In the genomic region with DNA sequence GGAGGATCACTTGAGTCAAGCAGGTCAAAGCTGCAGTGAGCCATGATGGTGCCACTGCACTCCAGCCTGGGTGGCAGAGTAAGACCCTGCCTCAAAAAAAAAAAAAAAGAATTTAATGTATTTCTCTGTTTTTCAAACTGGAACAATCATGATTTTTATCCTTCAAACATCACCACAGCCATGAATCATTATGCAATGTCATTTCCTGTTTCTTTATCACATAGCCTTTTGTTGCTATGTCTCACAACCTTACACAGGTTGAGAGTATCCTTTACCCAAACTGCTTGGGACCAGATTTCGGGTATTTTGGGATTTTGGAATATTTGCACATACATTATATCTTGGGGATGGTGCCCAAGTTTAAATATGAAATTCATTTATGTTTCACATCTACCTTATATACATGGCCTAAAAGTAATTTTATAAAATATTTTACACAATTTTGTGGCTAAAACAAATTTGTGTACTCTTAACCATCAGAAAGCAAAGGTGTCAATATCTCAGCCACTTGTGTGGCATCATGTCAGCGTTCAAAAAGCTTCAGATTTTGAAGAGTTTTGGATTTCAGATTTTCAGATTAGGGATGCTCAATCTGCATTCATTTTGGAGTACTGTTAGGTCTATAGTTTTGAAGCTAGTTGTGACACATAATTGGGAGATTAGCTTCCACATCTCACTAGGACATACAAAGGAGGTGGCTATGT, we compare ENCODE assay signal across 1 cellular context.
TF ChIP-seq lines count a peak whose summit lies in the region.

No MANE protein-coding gene starts in this region.

TF ChIP-seq in K562, 482 proteins besides CTCF, POLR2A, EP300 and RAD21 (continued from another document and continues in another):
- TF ChIP-seq HINFP (tag; conservative IDR thresholded peaks at IDR 0.05; ENCODE audit: low read depth) (no peak), SMARCB1 (IDR thresholded peaks at IDR 0.05; ENCODE audit: insufficient read length, low read depth) (no peak), CUX1 (CRISPR knock-in tag; IDR thresholded peaks at IDR 0.05) (0 out of 2 replicates have a peak, but pooled peaks have one; percentile 27), MIER1 (IDR thresholded peaks at IDR 0.05; ENCODE audit: low read depth) (no peak), PURB (CRISPR knock-in tag; IDR thresholded peaks at IDR 0.05; ENCODE audit: low read depth) (no peak), MYNN (IDR thresholded peaks at IDR 0.05) (no peak), MYNN (CRISPR knock-in tag; IDR thresholded peaks at IDR 0.05) (no peak), HES1 (IDR thresholded peaks at IDR 0.05; ENCODE audit: low read depth) (no peak), CBX3 (IDR thresholded peaks at IDR 0.05; ENCODE audit: borderline replicate concordance in 1 of 2, low read length in 2 of 2) (no peak), RBM25 (IDR thresholded peaks at IDR 0.05; ENCODE audit: low read depth, low read length, severe bottlenecking) (no peak), COPS2 (conservative IDR thresholded peaks at IDR 0.05) (no peak), TCF7L2 (IDR thresholded peaks at IDR 0.05; ENCODE audit: low read depth, low read length) (no peak), ZNF518B (CRISPR knock-in tag; IDR thresholded peaks at IDR 0.05) (no peak), ZNF551 (CRISPR knock-in tag; IDR thresholded peaks at IDR 0.05) (no peak), MAFK (IDR thresholded peaks at IDR 0.05; ENCODE audit: low read length) (no peak), NFXL1 (CRISPR knock-in tag; IDR thresholded peaks at IDR 0.05) (no peak), SMAD2 (IDR thresholded peaks at IDR 0.05; ENCODE audit: low read depth, low read length) (no peak), ZNF232 (CRISPR knock-in tag; IDR thresholded peaks at IDR 0.05) (no peak), ZNF23 (CRISPR knock-in tag; IDR thresholded peaks at IDR 0.05) (no peak), SETDB1 (IDR thresholded peaks at IDR 0.05; ENCODE audit: low read length) (no peak), ZNF644 (tag; IDR thresholded peaks at IDR 0.05; ENCODE audit: low read depth) (no peak), PYGO2 (tag; IDR thresholded peaks at IDR 0.05) (no peak), CTCFL (IDR thresholded peaks at IDR 0.05; ENCODE audit: borderline replicate concordance, insufficient read depth, low read depth, low read length, poor library complexity, severe bottlenecking) (no peak), ZNF77 (CRISPR knock-in tag; IDR thresholded peaks at IDR 0.05) (no peak), CBFA2T2 (conservative IDR thresholded peaks at IDR 0.05) (no peak), ZNF311 (CRISPR knock-in tag; IDR thresholded peaks at IDR 0.05) (no peak), ZNF766 (CRISPR knock-in tag; conservative IDR thresholded peaks at IDR 0.05) (no peak), ZNF75A (CRISPR knock-in tag; IDR thresholded peaks at IDR 0.05) (no peak), SNAPC5 (CRISPR knock-in tag; IDR thresholded peaks at IDR 0.05) (no peak), ZNF584 (CRISPR knock-in tag; IDR thresholded peaks at IDR 0.05; ENCODE audit: low read depth) (no peak), ZNF24 (IDR thresholded peaks at IDR 0.05) (no peak), CHD1 (IDR thresholded peaks at IDR 0.05; ENCODE audit: low read length) (no peak)
- TF ChIP-seq, protein P1, sequence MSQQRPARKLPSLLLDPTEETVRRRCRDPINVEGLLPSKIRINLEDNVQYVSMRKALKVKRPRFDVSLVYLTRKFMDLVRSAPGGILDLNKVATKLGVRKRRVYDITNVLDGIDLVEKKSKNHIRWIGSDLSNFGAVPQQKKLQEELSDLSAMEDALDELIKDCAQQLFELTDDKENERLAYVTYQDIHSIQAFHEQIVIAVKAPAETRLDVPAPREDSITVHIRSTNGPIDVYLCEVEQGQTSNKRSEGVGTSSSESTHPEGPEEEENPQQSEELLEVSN (IDR thresholded peaks at IDR 0.05; ENCODE audit: borderline replicate concordance in 1 of 2, extremely low read depth in 1 of 2, insufficient read depth in 1 of 2, insufficient read length in 1 of 2, low read depth in 1 of 2, low read length in 1 of 2, poor library complexity in 1 of 2, severe bottlenecking in 1 of 2), result no peak
- TF ChIP-seq, protein P2, sequence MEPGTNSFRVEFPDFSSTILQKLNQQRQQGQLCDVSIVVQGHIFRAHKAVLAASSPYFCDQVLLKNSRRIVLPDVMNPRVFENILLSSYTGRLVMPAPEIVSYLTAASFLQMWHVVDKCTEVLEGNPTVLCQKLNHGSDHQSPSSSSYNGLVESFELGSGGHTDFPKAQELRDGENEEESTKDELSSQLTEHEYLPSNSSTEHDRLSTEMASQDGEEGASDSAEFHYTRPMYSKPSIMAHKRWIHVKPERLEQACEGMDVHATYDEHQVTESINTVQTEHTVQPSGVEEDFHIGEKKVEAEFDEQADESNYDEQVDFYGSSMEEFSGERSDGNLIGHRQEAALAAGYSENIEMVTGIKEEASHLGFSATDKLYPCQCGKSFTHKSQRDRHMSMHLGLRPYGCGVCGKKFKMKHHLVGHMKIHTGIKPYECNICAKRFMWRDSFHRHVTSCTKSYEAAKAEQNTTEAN (CRISPR knock-in tag; IDR thresholded peaks at IDR 0.05), result no peak
- TF ChIP-seq, protein P3, sequence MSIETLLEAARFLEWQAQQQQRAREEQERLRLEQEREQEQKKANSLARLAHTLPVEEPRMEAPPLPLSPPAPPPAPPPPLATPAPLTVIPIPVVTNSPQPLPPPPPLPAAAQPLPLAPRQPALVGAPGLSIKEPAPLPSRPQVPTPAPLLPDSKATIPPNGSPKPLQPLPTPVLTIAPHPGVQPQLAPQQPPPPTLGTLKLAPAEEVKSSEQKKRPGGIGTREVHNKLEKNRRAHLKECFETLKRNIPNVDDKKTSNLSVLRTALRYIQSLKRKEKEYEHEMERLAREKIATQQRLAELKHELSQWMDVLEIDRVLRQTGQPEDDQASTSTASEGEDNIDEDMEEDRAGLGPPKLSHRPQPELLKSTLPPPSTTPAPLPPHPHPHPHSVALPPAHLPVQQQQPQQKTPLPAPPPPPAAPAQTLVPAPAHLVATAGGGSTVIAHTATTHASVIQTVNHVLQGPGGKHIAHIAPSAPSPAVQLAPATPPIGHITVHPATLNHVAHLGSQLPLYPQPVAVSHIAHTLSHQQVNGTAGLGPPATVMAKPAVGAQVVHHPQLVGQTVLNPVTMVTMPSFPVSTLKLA (conservative IDR thresholded peaks at IDR 0.05), result no peak
- TF ChIP-seq, protein P4, sequence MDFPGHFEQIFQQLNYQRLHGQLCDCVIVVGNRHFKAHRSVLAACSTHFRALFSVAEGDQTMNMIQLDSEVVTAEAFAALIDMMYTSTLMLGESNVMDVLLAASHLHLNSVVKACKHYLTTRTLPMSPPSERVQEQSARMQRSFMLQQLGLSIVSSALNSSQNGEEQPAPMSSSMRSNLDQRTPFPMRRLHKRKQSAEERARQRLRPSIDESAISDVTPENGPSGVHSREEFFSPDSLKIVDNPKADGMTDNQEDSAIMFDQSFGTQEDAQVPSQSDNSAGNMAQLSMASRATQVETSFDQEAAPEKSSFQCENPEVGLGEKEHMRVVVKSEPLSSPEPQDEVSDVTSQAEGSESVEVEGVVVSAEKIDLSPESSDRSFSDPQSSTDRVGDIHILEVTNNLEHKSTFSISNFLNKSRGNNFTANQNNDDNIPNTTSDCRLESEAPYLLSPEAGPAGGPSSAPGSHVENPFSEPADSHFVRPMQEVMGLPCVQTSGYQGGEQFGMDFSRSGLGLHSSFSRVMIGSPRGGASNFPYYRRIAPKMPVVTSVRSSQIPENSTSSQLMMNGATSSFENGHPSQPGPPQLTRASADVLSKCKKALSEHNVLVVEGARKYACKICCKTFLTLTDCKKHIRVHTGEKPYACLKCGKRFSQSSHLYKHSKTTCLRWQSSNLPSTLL (IDR thresholded peaks at IDR 0.05), result no peak
- TF ChIP-seq, protein P5, sequence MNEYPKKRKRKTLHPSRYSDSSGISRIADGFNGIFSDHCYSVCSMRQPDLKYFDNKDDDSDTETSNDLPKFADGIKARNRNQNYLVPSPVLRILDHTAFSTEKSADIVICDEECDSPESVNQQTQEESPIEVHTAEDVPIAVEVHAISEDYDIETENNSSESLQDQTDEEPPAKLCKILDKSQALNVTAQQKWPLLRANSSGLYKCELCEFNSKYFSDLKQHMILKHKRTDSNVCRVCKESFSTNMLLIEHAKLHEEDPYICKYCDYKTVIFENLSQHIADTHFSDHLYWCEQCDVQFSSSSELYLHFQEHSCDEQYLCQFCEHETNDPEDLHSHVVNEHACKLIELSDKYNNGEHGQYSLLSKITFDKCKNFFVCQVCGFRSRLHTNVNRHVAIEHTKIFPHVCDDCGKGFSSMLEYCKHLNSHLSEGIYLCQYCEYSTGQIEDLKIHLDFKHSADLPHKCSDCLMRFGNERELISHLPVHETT (CRISPR knock-in tag; conservative IDR thresholded peaks at IDR 0.05 in 1 of 2, IDR thresholded peaks at IDR 0.05 in 1 of 2), result no peak
